ENCODE assay signal across 10 cellular contexts in the genomic region with DNA sequence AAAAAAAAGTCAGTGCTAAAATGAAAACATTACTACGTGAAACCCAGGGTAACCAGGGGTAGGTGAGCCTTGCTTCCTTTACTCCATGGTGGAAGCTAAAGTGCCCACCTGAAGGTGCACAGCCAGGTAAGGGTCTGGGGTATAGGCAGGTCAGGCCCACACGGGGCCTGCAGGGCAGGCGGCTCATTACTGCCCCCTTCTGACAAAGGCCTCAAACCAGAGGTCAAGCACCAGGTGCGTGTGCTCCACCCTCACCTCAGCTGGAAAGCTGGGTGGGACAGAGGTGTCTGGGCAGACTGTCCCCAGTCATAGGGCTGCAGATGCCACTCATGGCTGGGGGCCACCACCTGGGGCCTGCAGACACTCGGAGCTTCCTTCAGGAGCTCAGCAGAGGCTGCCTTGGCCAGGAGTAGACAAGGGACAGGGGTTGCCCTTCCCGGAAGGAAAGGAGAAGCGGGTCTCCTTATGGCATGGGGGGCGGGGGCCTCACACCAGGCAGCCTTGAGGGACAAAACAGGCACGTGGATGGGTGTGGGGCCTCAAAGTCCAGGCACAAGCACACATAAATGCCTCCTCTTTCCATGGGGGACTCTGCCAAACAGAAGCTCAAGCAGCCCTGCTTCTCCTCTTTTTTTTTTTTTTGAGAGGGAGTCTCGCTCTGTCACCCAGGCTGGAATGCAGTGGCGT. TPM values are rescaled to one million over a fixed set of nuclear protein-coding genes. Genes with fewer than 3 reads are reported as not detected.
DNase-seq lines count a peak whose midpoint lies in the region; TF ChIP-seq lines count a peak whose summit lies in the region.
"Had no signal": no experiment of that assay in that cellular context is flagged by ENCODE, and none has a peak within 500 bp of the region (broad histone marks: within the 10 kb centered on the region; RNA-seq: fewer than 3 reads in every experiment).

No MANE protein-coding gene starts in this region.

- no peaks in the 10 kb centered on the region for H3K9me3 ChIP-seq in MM.1S (replicated peaks; ENCODE audit: insufficient read depth, low read length)
- H3K9me3 ChIP-seq in smooth muscle cell (replicated peaks; ENCODE audit: low read depth) = no peaks in the 10 kb centered on the region
- H3K9me3 ChIP-seq: lower lobe of right lung had no signal

- no peak overlapping the region for H3K4me3 ChIP-seq in MM.1S (ENCODE audit: low read length)
- H3K4me3 ChIP-seq in smooth muscle cell = no peak overlapping the region
- no peak overlapping the region for H3K4me3 ChIP-seq in lower leg skin (ENCODE audit: low read depth, poor library complexity, severe bottlenecking)
- H3K4me3 ChIP-seq: lower lobe of right lung had no signal

- H3K9ac ChIP-seq in MM.1S (ENCODE audit: low read length) (no peak overlapping the region), smooth muscle cell (ENCODE audit: low read depth) (no peak overlapping the region)

- POLR2A ChIA-PET in activated CD4-positive, alpha-beta T cell treated with anti-CD3 and anti-CD28 coated beads, Interleukin-2, amount 10 ng/mL, durations not matched to agents 7 days and 5 days (lab: Charles Lee) = no interaction called here

- H3K9me3 Mint-ChIP-seq in activated CD4-positive, alpha-beta T cell treated with anti-CD3 and anti-CD28 coated beads, Interleukin-2, amount 10 ng/mL, durations not matched to agents 7 days and 5 days = no peaks in the 10 kb centered on the region
- H3K9me3 Mint-ChIP-seq in endothelial cell (ENCODE audit: unreplicated experiment) = no peaks in the 10 kb centered on the region
- no peaks in the 10 kb centered on the region for H3K9me3 Mint-ChIP-seq in T-helper 2 cell treated with Interferon-gamma antibody and Interleukin-4, amounts not matched to agents 5 μg/mL and 100 μg/mL, for 36 hours

- H3K27ac Mint-ChIP-seq in activated CD4-positive, alpha-beta T cell treated with anti-CD3 and anti-CD28 coated beads, Interleukin-2, amount 10 ng/mL, durations not matched to agents 7 days and 5 days = peak overlapping the region; percentile 96
- no peak overlapping the region for H3K27ac Mint-ChIP-seq in endothelial cell (ENCODE audit: unreplicated experiment)
- H3K27ac Mint-ChIP-seq in T-helper 2 cell treated with Interferon-gamma antibody and Interleukin-4, amounts not matched to agents 5 μg/mL and 100 μg/mL, for 36 hours = no peak overlapping the region

- CTCF ChIA-PET in activated CD4-positive, alpha-beta T cell treated with anti-CD3 and anti-CD28 coated beads, Interleukin-2, amount 10 ng/mL, durations not matched to agents 7 days and 5 days (lab: Charles Lee) = interaction anchor here (0.6 to 2.2 kb wide), 10 partner anchors 9 to 293 kb away, joined by 3 to 11 read pairs (median 4); no protein-coding TSS in a partner anchor

- peaks cover 2% of the 10 kb centered on the region for H3K36me3 Mint-ChIP-seq in activated CD4-positive, alpha-beta T cell treated with anti-CD3 and anti-CD28 coated beads, Interleukin-2, amount 10 ng/mL, durations not matched to agents 7 days and 5 days (ENCODE audit: low read depth)
- H3K36me3 Mint-ChIP-seq in endothelial cell (ENCODE audit: low read depth, unreplicated experiment) = no peaks in the 10 kb centered on the region
- no peaks in the 10 kb centered on the region for H3K36me3 Mint-ChIP-seq in T-helper 2 cell treated with Interferon-gamma antibody and Interleukin-4, amounts not matched to agents 5 μg/mL and 100 μg/mL, for 36 hours (ENCODE audit: low read depth)

- H3K4me1 Mint-ChIP-seq in activated CD4-positive, alpha-beta T cell treated with anti-CD3 and anti-CD28 coated beads, Interleukin-2, amount 10 ng/mL, durations not matched to agents 7 days and 5 days = peaks cover 55% of the 10 kb centered on the region
- peaks cover 4% of the 10 kb centered on the region for H3K4me1 Mint-ChIP-seq in endothelial cell (ENCODE audit: unreplicated experiment)
- H3K4me1 Mint-ChIP-seq in T-helper 2 cell treated with Interferon-gamma antibody and Interleukin-4, amounts not matched to agents 5 μg/mL and 100 μg/mL, for 36 hours (ENCODE audit: low read depth) = peaks cover 32% of the 10 kb centered on the region

- TF ChIP-seq CTCF in MM.1S (IDR thresholded peaks at IDR 0.05; ENCODE audit: low read length) = peak; percentile 13; the same call in 1 of the 2 replicates
- TF ChIP-seq CTCF in endothelial cell (IDR thresholded peaks at IDR 0.05; ENCODE audit: unreplicated experiment) = peak; percentile 48
- TF ChIP-seq CTCF in smooth muscle cell (IDR thresholded peaks at IDR 0.05; ENCODE audit: borderline replicate concordance, insufficient read depth, poor library complexity, severe bottlenecking) = peak; percentile 19
- no peak for TF ChIP-seq CTCF in lower leg skin (IDR thresholded peaks at IDR 0.05)

- H3K27me3 Mint-ChIP-seq in activated CD4-positive, alpha-beta T cell treated with anti-CD3 and anti-CD28 coated beads, Interleukin-2, amount 10 ng/mL, durations not matched to agents 7 days and 5 days = no peaks in the 10 kb centered on the region
- peaks cover 6% of the 10 kb centered on the region for H3K27me3 Mint-ChIP-seq in endothelial cell (ENCODE audit: unreplicated experiment)
- H3K27me3 Mint-ChIP-seq in T-helper 2 cell treated with Interferon-gamma antibody and Interleukin-4, amounts not matched to agents 5 μg/mL and 100 μg/mL, for 36 hours (ENCODE audit: low read depth) = no peaks in the 10 kb centered on the region

- TF ChIP-seq POLR2A in lower leg skin (IDR thresholded peaks at IDR 0.05) = no peak

- H3K4me1 ChIP-seq in MM.1S (ENCODE audit: low read length) (peaks cover 14% of the 10 kb centered on the region), smooth muscle cell (ENCODE audit: low read depth) (peaks cover 15% of the 10 kb centered on the region)

- 83% methylated on average over 11 of the region's 11 CpGs for WGBS in smooth muscle cell (ENCODE audit: low lambda C conversion rate)
- 84 to 88% methylated on average over 11 of the region's 11 CpGs for WGBS in lower leg skin, 2 donors

- no peak overlapping the region for H3K4me3 Mint-ChIP-seq in activated CD4-positive, alpha-beta T cell treated with anti-CD3 and anti-CD28 coated beads, Interleukin-2, amount 10 ng/mL, durations not matched to agents 7 days and 5 days
- H3K4me3 Mint-ChIP-seq in endothelial cell (ENCODE audit: unreplicated experiment) = no peak overlapping the region
- H3K4me3 Mint-ChIP-seq in T-helper 2 cell treated with Interferon-gamma antibody and Interleukin-4, amounts not matched to agents 5 μg/mL and 100 μg/mL, for 36 hours = no peak overlapping the region

- H2AFZ ChIP-seq in MM.1S (ENCODE audit: low read length) (no peak overlapping the region), smooth muscle cell (ENCODE audit: low read depth) (no peak overlapping the region)

- H3K27ac ChIP-seq in MM.1S (ENCODE audit: low read length) (no peak overlapping the region), smooth muscle cell (ENCODE audit: low read depth) (no peak overlapping the region)

- DNase-seq in activated CD4-positive, alpha-beta T cell treated with anti-CD3 and anti-CD28 coated beads, Interleukin-2, amount 10 ng/mL, durations not matched to agents 7 days and 5 days = no peak
- DNase-seq in activated CD4-positive, alpha-beta T cell treated with anti-CD3 and anti-CD28 coated beads, Interleukin-2, amount 50 U/mL, for 48 hours = no peak
- DNase-seq in MM.1S (no peak), endothelial cell (ENCODE audit: low spot score) (no peak), smooth muscle cell (lab: John Stamatoyannopoulos, UW; ENCODE audit: unreplicated experiment) (no peak), lower leg skin (ENCODE audit: low spot score in 2 of 2) (no peak), cerebellar cortex (ENCODE audit: low spot score) (no peak)
- DNase-seq in T-helper 2 cell treated with Interferon-gamma antibody and Interleukin-4, amounts not matched to agents 5 μg/mL and 100 μg/mL, for 36 hours (ENCODE audit: low spot score) = no peak
- DNase-seq: lower lobe of right lung, NCI-H446 had no signal

- H3K27me3 ChIP-seq in MM.1S (replicated peaks; ENCODE audit: insufficient read depth, low read length) (no peaks in the 10 kb centered on the region), smooth muscle cell (ENCODE audit: low read depth) (no peaks in the 10 kb centered on the region)

- H4K20me1 ChIP-seq in MM.1S (ENCODE audit: insufficient read depth, low read length) (no peaks in the 10 kb centered on the region), smooth muscle cell (ENCODE audit: low read depth) (peaks cover 84% of the 10 kb centered on the region)

- H3K9me2 ChIP-seq in MM.1S (replicated peaks; ENCODE audit: insufficient read depth, low read length) = no peaks in the 10 kb centered on the region

- 0 out of 2 replicates have a peak, but pooled peaks cover 3% of the 10 kb centered on the region for H3F3A ChIP-seq in MM.1S (ENCODE audit: insufficient read depth, low read length)
- peaks cover 6% of the 10 kb centered on the region for H3F3A ChIP-seq in smooth muscle cell (ENCODE audit: low read depth)

- H3K79me2 ChIP-seq in MM.1S (ENCODE audit: low read length) = peaks cover 44% of the 10 kb centered on the region
- no peaks in the 10 kb centered on the region for H3K79me2 ChIP-seq in smooth muscle cell (ENCODE audit: low read depth)

- H3K4me2 ChIP-seq in MM.1S (ENCODE audit: low read depth, low read length) (no peak overlapping the region), smooth muscle cell (no peak overlapping the region)

- H3K36me3 ChIP-seq in MM.1S (replicated peaks; ENCODE audit: insufficient read depth, low read length) = no peaks in the 10 kb centered on the region
- no peaks in the 10 kb centered on the region for H3K36me3 ChIP-seq in smooth muscle cell (ENCODE audit: low read depth)
- H3K36me3 ChIP-seq: lower lobe of right lung had no signal

- intact Hi-C loops in lower leg skin (cut with DNase I; ENCODE audit: low total_unique reads) = no loop called here

RNA-seq across cellular contexts. Expression of gene ACOT7, which starts 36.2 kb away (rescaled TPM):
- total RNA-seq in activated CD4-positive, alpha-beta T cell treated with anti-CD3 and anti-CD28 coated beads, Interleukin-2, amount 10 ng/mL, durations not matched to agents 7 days and 5 days = 100 to 1,000 TPM; 101 TPM
- total RNA-seq in endothelial cell (ENCODE audit: unreplicated experiment) (35.1 TPM), smooth muscle cell (16.4 and 19.5 TPM in 2 replicates), lower leg skin (10 to 100 TPM; 21.1 to 27.7 (median 24.6) TPM)
- 53.6 and 53.8 TPM in 2 replicates for polyA plus RNA-seq in smooth muscle cell

Comparison
In these comparisons a context has a peak if more than half of its experiments do, and no peak if none do; other contexts are left out.
1. CTCF ChIP-seq: peak in MM.1S (single experiment), endothelial cell (single experiment) and smooth muscle cell (single experiment); none in lower leg skin (0 of 3).